Comparison of ENCODE assay signal across 15 cellular contexts in the genomic region with DNA sequence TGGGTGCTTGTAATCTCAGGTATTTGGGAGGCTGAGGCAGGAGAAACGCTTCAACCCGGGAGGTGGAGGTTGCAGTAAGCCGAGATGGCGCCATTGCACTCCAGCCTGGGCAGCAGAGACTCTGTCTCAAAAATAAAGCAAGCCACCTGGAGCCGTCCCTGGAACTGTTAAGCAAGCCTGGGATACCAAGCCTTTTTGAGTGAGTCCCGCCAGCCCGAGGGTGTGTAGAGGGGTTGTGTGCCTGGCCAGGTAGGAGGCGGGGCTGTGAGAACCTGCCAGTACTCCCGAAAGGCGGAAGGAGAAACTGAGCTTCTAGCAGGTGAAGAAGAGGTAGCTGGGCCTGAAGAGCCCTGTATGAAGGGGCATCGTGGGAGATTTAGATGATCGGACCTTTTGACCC. TPM values are rescaled to one million over a fixed set of nuclear protein-coding genes. Genes with fewer than 3 reads are reported as not detected.
DNase-seq lines count a peak whose midpoint lies in the region; ATAC-seq and TF ChIP-seq lines count a peak whose summit lies in the region.
"Had no signal": no experiment of that assay in that cellular context is flagged by ENCODE, and none has a peak within 500 bp of the region (broad histone marks: within the 10 kb centered on the region; RNA-seq: fewer than 3 reads in every experiment).

No MANE protein-coding gene starts in this region.

- H3K9ac ChIP-seq in skeletal muscle satellite cell (ENCODE audit: low read depth, low read length), result no peak overlapping the region
- H3K9ac ChIP-seq: neural progenitor cell had no signal

- H3K27me3 ChIP-seq in Caco-2 (replicated peaks; ENCODE audit: control insufficient read depth, insufficient read depth, low read length) (no peaks in the 10 kb centered on the region), right cardiac atrium (ENCODE audit: control insufficient read depth, insufficient read depth) (no peaks in the 10 kb centered on the region), skeletal muscle satellite cell (ENCODE audit: control insufficient read depth, insufficient read depth, low read length) (no peaks in the 10 kb centered on the region)
- H3K27me3 ChIP-seq in CD4-positive, alpha-beta memory T cell (ENCODE audit: insufficient read depth, low read length), result no peaks in the 10 kb centered on the region
- H3K27me3 ChIP-seq: neural progenitor cell had no signal

- no peaks in the 10 kb centered on the region for H3K9me3 ChIP-seq in Caco-2
- H3K9me3 ChIP-seq in right cardiac atrium (ENCODE audit: control insufficient read depth, low read length), result no peaks in the 10 kb centered on the region
- no peaks in the 10 kb centered on the region for H3K9me3 ChIP-seq in skeletal muscle satellite cell (replicated peaks; ENCODE audit: low read length)
- H3K9me3 ChIP-seq in CD4-positive, alpha-beta memory T cell (ENCODE audit: control insufficient read depth in 1 of 2, low read length in 2 of 2), result no peaks in the 10 kb centered on the region

- H3K36me3 Mint-ChIP-seq in Caco-2 (ENCODE audit: insufficient read depth, unreplicated experiment), result peaks cover 6% of the 10 kb centered on the region
- H3K36me3 Mint-ChIP-seq in WTC11, result peaks cover 2% of the 10 kb centered on the region; the same call in 1 of the 2 replicates
- peaks cover 0 to 7% of the 10 kb centered on the region in 2 donors for H3K36me3 Mint-ChIP-seq in CD4-positive, alpha-beta memory T cell

- DNase-seq in Caco-2 (no peak), WTC11 (ENCODE audit: low spot score) (no peak), right cardiac atrium (peak in 2 of 3 donors; percentile 44 to 46), H4 (ENCODE audit: low spot score) (no peak), HT-29 (ENCODE audit: low spot score) (no peak)
- no peak for DNase-seq in activated CD8-positive, alpha-beta memory T cell treated with anti-CD3 and anti-CD28 coated beads, Interleukin-2, amount 50 U/mL, for 48 hours
- DNase-seq in CD4-positive, alpha-beta memory T cell, result no peak
- DNase-seq: activated naive CD8-positive, alpha-beta T cell treated with anti-CD3 and anti-CD28 coated beads for 36 hours; GOT3; NCI-H1930; stimulated activated CD4-positive, alpha-beta T cell treated with anti-CD3 and anti-CD28 coated beads, Interleukin-4, amount 100 ng/mL, for 4 hours; substantia nigra had no signal

- no TSS peak for BruUV-seq in Caco-2 (replicated peaks; lab: Mats Ljungman, UMichigan)

- H3K27ac Mint-ChIP-seq in Caco-2 (ENCODE audit: unreplicated experiment) (peak overlapping the region; percentile 32), WTC11 (0 out of 2 replicates have a peak overlapping the region, but pooled peaks have one; percentile 32)
- peak overlapping the region in 2 of 7 donors; percentile 25 to 51 for H3K27ac Mint-ChIP-seq in CD4-positive, alpha-beta memory T cell
- H3K27ac Mint-ChIP-seq: activated naive CD8-positive, alpha-beta T cell treated with anti-CD3 and anti-CD28 coated beads for 36 hours had no signal

- no peaks in the 10 kb centered on the region for H3K9me3 Mint-ChIP-seq in Caco-2 (ENCODE audit: unreplicated experiment)
- H3K9me3 Mint-ChIP-seq in WTC11, result no peaks in the 10 kb centered on the region
- H3K9me3 Mint-ChIP-seq in CD4-positive, alpha-beta memory T cell, result no peaks in the 10 kb centered on the region
- H3K9me3 Mint-ChIP-seq: activated naive CD8-positive, alpha-beta T cell treated with anti-CD3 and anti-CD28 coated beads for 36 hours; CD14-positive monocyte; neural progenitor cell had no signal

- peak overlapping the region; percentile 42 for H3K4me2 ChIP-seq in skeletal muscle satellite cell (ENCODE audit: low read length)
- H3K4me2 ChIP-seq: neural progenitor cell had no signal

- CTCF ChIA-PET in Caco-2 (lab: Charles Lee) (no interaction called here), WTC11 (lab: Charles Lee) (interaction anchor here (1.4 to 4.5 kb wide), 2 partner anchors 33 to 106 kb away, joined by 5 to 24 read pairs; no protein-coding TSS in a partner anchor)
- CTCF ChIA-PET in CD4-positive, alpha-beta memory T cell (lab: Charles Lee; ENCODE audit: partially characterized antibody), result no interaction called here

- peaks cover 11% of the 10 kb centered on the region for H3K4me1 Mint-ChIP-seq in Caco-2 (ENCODE audit: low read depth, unreplicated experiment)
- H3K4me1 Mint-ChIP-seq in WTC11, result peaks cover 18% of the 10 kb centered on the region
- H3K4me1 Mint-ChIP-seq in CD4-positive, alpha-beta memory T cell, result peaks cover 6 to 31% (median 25%) of the 10 kb centered on the region in 4 donors

- no peak overlapping the region for H3K4me3 ChIP-seq in Caco-2 (ENCODE audit: low read depth, low read length)
- no peak overlapping the region for H3K4me3 ChIP-seq in right cardiac atrium (ENCODE audit: low read length)
- no peak overlapping the region for H3K4me3 ChIP-seq in skeletal muscle satellite cell (ENCODE audit: low read length)
- no peak overlapping the region for H3K4me3 ChIP-seq in CD4-positive, alpha-beta memory T cell (ENCODE audit: low read length in 2 of 2)
- H3K4me3 ChIP-seq: neural progenitor cell had no signal

- no peak for TF ChIP-seq CTCF in Caco-2 (IDR thresholded peaks at IDR 0.05; ENCODE audit: insufficient read depth in 1 of 2, low read depth in 1 of 2, low read length in 1 of 2, severe bottlenecking in 1 of 2, unreplicated experiment in 1 of 2)
- no peak for TF ChIP-seq CTCF in WTC11 (IDR thresholded peaks at IDR 0.05)

- H3K27me3 Mint-ChIP-seq in Caco-2 (ENCODE audit: insufficient read depth, unreplicated experiment) (no peaks in the 10 kb centered on the region), WTC11 (ENCODE audit: low read depth) (peaks cover 25% of the 10 kb centered on the region)
- H3K27me3 Mint-ChIP-seq in CD4-positive, alpha-beta memory T cell, result no peaks in the 10 kb centered on the region
- H3K27me3 Mint-ChIP-seq: activated naive CD8-positive, alpha-beta T cell treated with anti-CD3 and anti-CD28 coated beads for 36 hours had no signal

- 84% methylated on average over 12 of the region's 12 CpGs for WGBS in right cardiac atrium

- POLR2A ChIA-PET in Caco-2 (lab: Charles Lee) (interaction anchor here (0.8 kb wide), 1 partner anchor 64 kb away, joined by 8 read pairs; no protein-coding TSS in a partner anchor), WTC11 (lab: Charles Lee) (interaction anchor here (0.6 kb wide), 3 partner anchors 22 to 115 kb away, joined by 4 to 8 read pairs (median 4); no protein-coding TSS in a partner anchor)
- POLR2A ChIA-PET in CD4-positive, alpha-beta memory T cell (lab: Charles Lee; ENCODE audit: partially characterized antibody), result interaction anchor here (0.5 kb wide), 1 partner anchor 50 kb away, joined by 3 read pairs; no protein-coding TSS in a partner anchor

- peaks cover 3% of the 10 kb centered on the region for H3K36me3 ChIP-seq in Caco-2 (ENCODE audit: control insufficient read depth, insufficient read depth, low read length)
- peaks cover 10% of the 10 kb centered on the region for H3K36me3 ChIP-seq in skeletal muscle satellite cell (ENCODE audit: insufficient read depth, low read length)
- H3K36me3 ChIP-seq in CD4-positive, alpha-beta memory T cell (ENCODE audit: insufficient read depth, low read length), result no peaks in the 10 kb centered on the region
- H3K36me3 ChIP-seq: neural progenitor cell had no signal

- H3K4me1 ChIP-seq in Caco-2 (peaks cover 36% of the 10 kb centered on the region), right cardiac atrium (ENCODE audit: control insufficient read depth, insufficient read depth, low read length) (peaks cover 42% of the 10 kb centered on the region), skeletal muscle satellite cell (ENCODE audit: control insufficient read depth, insufficient read depth, low read length) (peaks cover 77% of the 10 kb centered on the region)
- H3K4me1 ChIP-seq in CD4-positive, alpha-beta memory T cell (ENCODE audit: insufficient read depth, low read length), result peaks cover 22% of the 10 kb centered on the region

- H3K4me3 Mint-ChIP-seq in Caco-2 (ENCODE audit: unreplicated experiment) (no peak overlapping the region), WTC11 (no peak overlapping the region)
- H3K4me3 Mint-ChIP-seq in CD4-positive, alpha-beta memory T cell, result no peak overlapping the region
- H3K4me3 Mint-ChIP-seq: activated naive CD8-positive, alpha-beta T cell treated with anti-CD3 and anti-CD28 coated beads for 36 hours; CD14-positive monocyte had no signal

- ATAC-seq in WTC11 (no peak), right cardiac atrium (no peak)

- intact Hi-C loops in Caco-2 (cut with micrococcal nuclease; ENCODE audit: unreplicated experiment) (loop anchor here (5.0 kb wide), 1 partner anchor 53 kb away; no protein-coding TSS in a partner anchor), right cardiac atrium (cut with DNase I) (no loop called here)
- intact Hi-C loops in CD4-positive, alpha-beta memory T cell (cut with micrococcal nuclease), result loop anchor here (5.0 to 10.0 kb wide), 2 partner anchors 58 to 64 kb away; partner anchors contain the start of genes GCAT and NOL12

- H3K27ac ChIP-seq in right cardiac atrium (ENCODE audit: low read length), result peak overlapping the region; percentile 90
- H3K27ac ChIP-seq in CD4-positive, alpha-beta memory T cell (ENCODE audit: low read depth, low read length), result no peak overlapping the region
- H3K27ac ChIP-seq: neural progenitor cell had no signal

TF ChIP-seq in WTC11, 78 proteins besides CTCF, POLR2A, EP300 and RAD21 (continues in another document):
- no peak for TF ChIP-seq RORB (CRISPR knock-in tag; IDR thresholded peaks at IDR 0.05)

RNA-seq across cellular contexts. Expression of gene TRIOBP, which starts 52.4 kb away (rescaled TPM):
- total RNA-seq in Caco-2 (2022) (30.7 and 38.4 TPM in 2 replicates), WTC11 (2021) (54.0 to 58.9 TPM (median 56.8 TPM) in 3 replicates), right cardiac atrium (100 to 1,000 TPM in 1 of 4 donors, 10 to 100 TPM in 3; 84.8 to 105 (median 92.5) TPM)
- polyA plus RNA-seq in right cardiac atrium, result 82.1 TPM
- 186 and 191 TPM in 2 replicates for total RNA-seq in skeletal muscle satellite cell (2012; rRNA removed)
- 10 to 100 TPM; 25.8 to 26.1 TPM for total RNA-seq in CD4-positive, alpha-beta memory T cell
- 10 to 100 TPM in 1 of 2 donors, 1 to 10 TPM in 1; 9.2 to 13.0 TPM for polyA plus RNA-seq in CD4-positive, alpha-beta memory T cell
- total RNA-seq in H4 (2014; rRNA removed; shearing (Covaris generic)), result 18.3 and 21.9 TPM in 2 replicates
- 91.3 and 98.4 TPM in 2 replicates for total RNA-seq in HT-29 (2014; rRNA removed; shearing (Covaris generic))

RNA-seq across cellular contexts. Expression of gene GCAT, which starts 58.5 kb away (rescaled TPM):
- 24.4 and 24.8 TPM in 2 replicates for total RNA-seq in Caco-2 (2022)
- total RNA-seq in WTC11 (2021), result 33.0 to 36.4 TPM (median 36.3 TPM) in 3 replicates
- 10 to 100 TPM; 10.3 to 20.2 (median 15.3) TPM for total RNA-seq in right cardiac atrium
- 19.5 TPM for polyA plus RNA-seq in right cardiac atrium
- 31.7 and 46.1 TPM in 2 replicates for total RNA-seq in skeletal muscle satellite cell (2012; rRNA removed)
- 1 to 10 TPM; 3.4 to 4.4 TPM for total RNA-seq in CD4-positive, alpha-beta memory T cell
- 1 to 10 TPM; 2.9 to 6.8 TPM for polyA plus RNA-seq in CD4-positive, alpha-beta memory T cell
- total RNA-seq in H4 (2014; rRNA removed; shearing (Covaris generic)), result 11.5 and 14.3 TPM in 2 replicates
- total RNA-seq in HT-29 (2014; rRNA removed; shearing (Covaris generic)), result 23.5 and 29.6 TPM in 2 replicates

Comparison
In these comparisons a context has a peak if more than half of its experiments do, and no peak if none do; other contexts are left out.
1. DNase-seq: peak in right cardiac atrium (2 of 3); none in Caco-2 (0 of 2), WTC11 (single experiment), activated CD8-positive, alpha-beta memory T cell treated with anti-CD3 and anti-CD28 coated beads, Interleukin-2, amount 50 U/mL, for 48 hours (single experiment), CD4-positive, alpha-beta memory T cell (0 of 5), H4 (single experiment) and HT-29 (single experiment).
2. intact Hi-C loops: an anchor here in Caco-2 (5.0 kb wide) and CD4-positive, alpha-beta memory T cell (5.0 to 10.0 kb wide); none called in right cardiac atrium.